In genomic region chrX:39167791-39168190, GRCh38 we compare ENCODE assay signal across 14 cellular contexts.
DNase-seq lines count a peak whose midpoint lies in the region; ATAC-seq and TF ChIP-seq lines count a peak whose summit lies in the region.
"Had no signal": no experiment of that assay in that cellular context is flagged by ENCODE, and none has a peak within 500 bp of the region (broad histone marks: within the 10 kb centered on the region; RNA-seq: fewer than 3 reads in every experiment).

No MANE protein-coding gene starts in this region.

- H3K4me3 ChIP-seq in Loucy (ENCODE audit: low read length, poor library complexity, severe bottlenecking) (peak overlapping the region; percentile 35), tibial artery (no peak overlapping the region), HAP-1 (no peak overlapping the region), Peyer's patch (no peak overlapping the region)
- H3K4me3 ChIP-seq: uterus had no signal

- intact Hi-C loops in tibial artery (cut with DNase I; ENCODE audit: low total_unique reads), result no loop called here

- no peaks in the 10 kb centered on the region for H3F3A ChIP-seq in Loucy (ENCODE audit: low read depth)

- no peaks in the 10 kb centered on the region for H4K20me1 ChIP-seq in Loucy (ENCODE audit: insufficient read depth, low read length, poor library complexity, severe bottlenecking)

- no peak for TF ChIP-seq POLR2A in Peyer's patch (IDR thresholded peaks at IDR 0.05)

- H3K9me3 ChIP-seq in Loucy (ENCODE audit: insufficient read depth, low read depth, low read length) (no peaks in the 10 kb centered on the region), tibial artery (no peaks in the 10 kb centered on the region), HAP-1 (no peaks in the 10 kb centered on the region), Peyer's patch (no peaks in the 10 kb centered on the region)
- H3K9me3 ChIP-seq: uterus had no signal

- H3K9ac ChIP-seq in Loucy (ENCODE audit: low read depth, low read length, poor library complexity, severe bottlenecking), result no peak overlapping the region

- H3K4me2 ChIP-seq in Loucy (ENCODE audit: low read depth, low read length, poor library complexity, severe bottlenecking), result peak overlapping the region; percentile 55

- H2AFZ ChIP-seq in Loucy (ENCODE audit: low read length), result no peak overlapping the region

- H3K9me2 ChIP-seq in Loucy (replicated peaks; ENCODE audit: low read depth, low read length), result no peaks in the 10 kb centered on the region

- H3K4me1 ChIP-seq in Loucy (ENCODE audit: insufficient read depth, low read length, poor library complexity, severe bottlenecking) (peaks cover 21% of the 10 kb centered on the region), tibial artery (no peaks in the 10 kb centered on the region), HAP-1 (no peaks in the 10 kb centered on the region), Peyer's patch (no peaks in the 10 kb centered on the region)
- H3K4me1 ChIP-seq: uterus had no signal

- ATAC-seq in GM21786 (IDR thresholded peaks at IDR 0.05; ENCODE audit: unreplicated experiment) (peak; percentile 76), HG02763 (IDR thresholded peaks at IDR 0.05; ENCODE audit: unreplicated experiment) (no peak)
- ATAC-seq: left cardiac atrium had no signal

- H3K27ac ChIP-seq in tibial artery, result no peak overlapping the region
- no peak overlapping the region for H3K27ac ChIP-seq in Peyer's patch
- H3K27ac ChIP-seq: RWPE1, uterus had no signal

- no peaks in the 10 kb centered on the region for H3K27me3 ChIP-seq in Loucy (ENCODE audit: insufficient read depth, low read length, poor library complexity, severe bottlenecking)
- H3K27me3 ChIP-seq in tibial artery, result no peaks in the 10 kb centered on the region
- 0 out of 2 replicates have a peak, but pooled peaks cover 2% of the 10 kb centered on the region for H3K27me3 ChIP-seq in HAP-1 (ENCODE audit: low read depth)
- no peaks in the 10 kb centered on the region for H3K27me3 ChIP-seq in Peyer's patch
- H3K27me3 ChIP-seq: uterus had no signal

- DNase-seq in stimulated activated CD4-positive, alpha-beta T cell treated with anti-CD3 and anti-CD28 coated beads, Interleukin-15, amount 100 ng/mL, for 24 hours, result peak; percentile 10
- DNase-seq in stimulated activated CD4-positive, alpha-beta T cell treated with anti-CD3 and anti-CD28 coated beads, Interleukin-1b, Interleukin-23, amount 100 ng/mL, for 48 hours, result no peak
- DNase-seq in tibial artery (no peak), HAP-1 (ENCODE audit: low spot score in 2 of 2) (no peak), Peyer's patch (no peak)
- DNase-seq: DMS79, glutamatergic neuron, left cardiac atrium, NCI-H1092, uterus had no signal

- no peak for TF ChIP-seq CTCF in Loucy (conservative IDR thresholded peaks at IDR 0.05; ENCODE audit: low read length)
- no peak for TF ChIP-seq CTCF in tibial artery (IDR thresholded peaks at IDR 0.05)
- TF ChIP-seq CTCF in Peyer's patch (IDR thresholded peaks at IDR 0.05), result no peak

- H3K36me3 ChIP-seq in Loucy (ENCODE audit: insufficient read depth, low read length) (no peaks in the 10 kb centered on the region), tibial artery (no peaks in the 10 kb centered on the region), HAP-1 (replicated peaks) (no peaks in the 10 kb centered on the region), Peyer's patch (no peaks in the 10 kb centered on the region)
- H3K36me3 ChIP-seq: uterus had no signal

- in situ Hi-C loops in HAP-1 (cut with MboI; ENCODE audit: low sequenced_read_pairs), result no loop called here

- H3K79me2 ChIP-seq in Loucy (ENCODE audit: insufficient read depth, low read length), result no peaks in the 10 kb centered on the region
